ENCODE assay signal across 37 cellular contexts in genomic region chr19:13726323-13726722, GRCh38.
"Had no signal": no experiment of that assay in that cellular context is flagged by ENCODE, and none has a peak within 500 bp of the region (broad histone marks: within the 10 kb centered on the region; RNA-seq: fewer than 3 reads in every experiment).

No MANE protein-coding gene starts in this region.

- H3K9me3 ChIP-seq: adrenal gland, body of pancreas, breast epithelium, MG63, Peyer's patch had no signal

- H3K36me3 ChIP-seq: adrenal gland, breast epithelium, MG63, Peyer's patch had no signal

- H3K4me3 Mint-ChIP-seq: activated CD4-positive, alpha-beta T cell treated with anti-CD3 and anti-CD28 coated beads for 36 hours; activated CD4-positive, alpha-beta T cell treated with anti-CD3 and anti-CD28 coated beads, Interleukin-2, amount 10 ng/mL, durations not matched to agents 7 days and 5 days; activated naive CD4-positive, alpha-beta T cell treated with anti-CD3 and anti-CD28 coated beads for 36 hours; activated T-cell treated with anti-CD3 and anti-CD28 coated beads, Interleukin-2, amount 50 U/mL, for 4 hours; activated T-helper 1 cell treated with anti-CD3 and anti-CD28 coated beads, Interleukin-12 subunit alpha, Interleukin-12 subunit beta, Interleukin-2, Interleukin-4 antibody, amounts not matched to agents 30 ng/mL and 10 ng/mL and 1 ng/mL, durations not matched to agents 14 hours and 24 hours and 36 hours; WTC11 had no signal

- H3K27me3 ChIP-seq: adrenal gland, body of pancreas, breast epithelium, MG63, Peyer's patch had no signal

- H3K27ac ChIP-seq: adrenal gland, body of pancreas, breast epithelium, Peyer's patch had no signal

- H3K36me3 Mint-ChIP-seq: activated naive CD4-positive, alpha-beta T cell treated with anti-CD3 and anti-CD28 coated beads, Interleukin-2, amount 50 U/mL, for 72 hours; WTC11 had no signal

- FAIRE-seq: astrocyte, TTC549 had no signal

- H3K27me3 Mint-ChIP-seq: activated CD4-positive, alpha-beta T cell treated with anti-CD3 and anti-CD28 coated beads, Interleukin-2, amount 10 ng/mL, durations not matched to agents 7 days and 5 days had no signal

- DNase-seq: activated CD4-positive, alpha-beta T cell treated with anti-CD3 and anti-CD28 coated beads for 36 hours; activated CD4-positive, alpha-beta T cell treated with anti-CD3 and anti-CD28 coated beads, Interleukin-2, amount 10 ng/mL, durations not matched to agents 7 days and 5 days; activated CD4-positive, alpha-beta T cell treated with anti-CD3 and anti-CD28 coated beads, Interleukin-2, amount 50 U/mL, for 48 hours; activated CD8-positive, alpha-beta memory T cell treated with anti-CD3 and anti-CD28 coated beads, Interleukin-2, amount 50 U/mL, for 4 hours; activated gamma-delta T cell treated with Interleukin-2 at 50 U/mL for 16 hours; activated naive CD4-positive, alpha-beta T cell treated with anti-CD3 and anti-CD28 coated beads for 36 hours; activated T-cell treated with anti-CD3 and anti-CD28 coated beads for 4 hours; activated T-cell treated with anti-CD3 and anti-CD28 coated beads, Interleukin-2, amount 50 U/mL, for 4 hours; adrenal gland; body of pancreas; Kasumi-1; KG1; MG63; NCI-H1105; NCI-H1436; NCI-H1694; NCI-H1930; NCI-H2081 treated with DMSO at 0.1 percent for 48 hours; NCI-H226; NCI-H446 treated with DMSO at 0.1 percent for 48 hours; NCI-H524; NCI-H69; NK-92 treated with Interleukin-12 subunit alpha and Interleukin-12 subunit beta, amount 100 ng/mL, for 24 hours; PC-3; Peyer's patch; RPMI8226; SHP77 treated with DMSO at 0.1 percent for 48 hours; SW 1271; T-helper 1 cell; T-helper 2 cell; T-helper 9 cell had no signal

- H3K4me3 ChIP-seq: adrenal gland, body of pancreas, breast epithelium, MG63, Peyer's patch had no signal

- H3K27ac Mint-ChIP-seq: activated CD4-positive, alpha-beta T cell treated with anti-CD3 and anti-CD28 coated beads for 36 hours; activated CD4-positive, alpha-beta T cell treated with anti-CD3 and anti-CD28 coated beads, Interleukin-2, amount 10 ng/mL, durations not matched to agents 7 days and 5 days; activated naive CD4-positive, alpha-beta T cell treated with anti-CD3 and anti-CD28 coated beads for 36 hours; activated naive CD4-positive, alpha-beta T cell treated with anti-CD3 and anti-CD28 coated beads, Interleukin-2, amount 50 U/mL, for 72 hours; activated T-helper 1 cell treated with anti-CD3 and anti-CD28 coated beads, Interleukin-12 subunit alpha, Interleukin-12 subunit beta, Interleukin-2, Interleukin-4 antibody, amounts not matched to agents 30 ng/mL and 10 ng/mL and 1 ng/mL, durations not matched to agents 14 hours and 24 hours and 36 hours; WTC11 had no signal

- H3K9me3 Mint-ChIP-seq: activated CD4-positive, alpha-beta T cell treated with anti-CD3 and anti-CD28 coated beads, Interleukin-2, amount 10 ng/mL, durations not matched to agents 7 days and 5 days; activated naive CD4-positive, alpha-beta T cell treated with anti-CD3 and anti-CD28 coated beads for 36 hours; activated naive CD4-positive, alpha-beta T cell treated with anti-CD3 and anti-CD28 coated beads, Interleukin-2, amount 50 U/mL, for 72 hours; activated T-cell treated with anti-CD3 and anti-CD28 coated beads, Interleukin-2, amount 50 U/mL, for 4 hours; activated T-helper 1 cell treated with anti-CD3 and anti-CD28 coated beads, Interleukin-12 subunit alpha, Interleukin-12 subunit beta, Interleukin-2, Interleukin-4 antibody, amounts not matched to agents 30 ng/mL and 10 ng/mL and 1 ng/mL, durations not matched to agents 14 hours and 24 hours and 36 hours; WTC11 had no signal
